ENCODE assay signal across 14 cellular contexts in genomic region chr1:204723131-204723787, GRCh38. TPM values are rescaled to one million over a fixed set of nuclear protein-coding genes. Genes with fewer than 3 reads are reported as not detected.
DNase-seq lines count a peak whose midpoint lies in the region; ATAC-seq and TF ChIP-seq lines count a peak whose summit lies in the region.
"Had no signal": no experiment of that assay in that cellular context is flagged by ENCODE, and none has a peak within 500 bp of the region (broad histone marks: within the 10 kb centered on the region; RNA-seq: fewer than 3 reads in every experiment).

No MANE protein-coding gene starts in this region.

- no peaks in the 10 kb centered on the region for H3F3A ChIP-seq in GM23248 (ENCODE audit: insufficient read depth)
- no peaks in the 10 kb centered on the region for H3F3A ChIP-seq in PC-3 (ENCODE audit: low read length, unreplicated experiment)

- TF ChIP-seq CTCF in PC-3 (conservative IDR thresholded peaks at IDR 0.05; ENCODE audit: low read depth, low read length): no peak

- H3K79me2 ChIP-seq in GM23248 (ENCODE audit: insufficient read depth) (no peaks in the 10 kb centered on the region), PC-3 (ENCODE audit: low read length) (no peaks in the 10 kb centered on the region)

- H3K4me2 ChIP-seq in GM23248 (ENCODE audit: unreplicated experiment) (no peak overlapping the region), PC-3 (ENCODE audit: low read length) (no peak overlapping the region)

- in situ Hi-C loops in GM23248 (cut with MboI): no loop called here

- H3K4me1 ChIP-seq in GM23248 (ENCODE audit: insufficient read depth) (no peaks in the 10 kb centered on the region), PC-3 (ENCODE audit: insufficient read depth, low read length) (peaks cover 36% of the 10 kb centered on the region)

- H3K4me3 ChIP-seq in GM23248 (no peak overlapping the region), PC-3 (ENCODE audit: low read length) (no peak overlapping the region)
- H3K4me3 ChIP-seq: cardiac muscle cell had no signal

- POLR2A ChIA-PET in PC-3 (lab: Charles Lee; ENCODE audit: unreplicated experiment): no interaction called here

- H3K9me3 ChIP-seq in GM23248 (ENCODE audit: low read depth) (no peaks in the 10 kb centered on the region), PC-3 (ENCODE audit: low read length) (no peaks in the 10 kb centered on the region)
- H3K9me3 ChIP-seq: Caco-2 had no signal

- peak; percentile 15 for DNase-seq in D341Med (ENCODE audit: low spot score)
- peak; percentile 20 for DNase-seq in GM23248
- DNase-seq in PC-3: peak; percentile 44
- no peak for DNase-seq in left lobe of liver (ENCODE audit: low spot score)
- no peak for DNase-seq in NCI-H526 (lab: John Stamatoyannopoulos, UW)
- DNase-seq: activated T-cell treated with anti-CD3 and anti-CD28 coated beads for 4 hours; stimulated activated CD4-positive, alpha-beta T cell treated with anti-CD3 and anti-CD28 coated beads, Interleukin-2, amount 100 ng/mL, for 48 hours; T-helper 9 cell had no signal

- no peaks in the 10 kb centered on the region for H3K36me3 ChIP-seq in GM23248 (ENCODE audit: low read depth)
- no peaks in the 10 kb centered on the region for H3K36me3 ChIP-seq in PC-3 (ENCODE audit: low read depth, low read length)
- H3K36me3 ChIP-seq: cardiac muscle cell had no signal

- WGBS in GM23248 (ENCODE audit: low coverage in 1 of 2, low lambda C conversion rate in 2 of 2, missing lambda C conversion rate in 2 of 2), 2 experiments: 52 to 54% methylated on average over 8 of the region's 8 CpGs

- ATAC-seq in PC-3 (no peak), left lobe of liver (peak; percentile 14), HG03159 (IDR thresholded peaks at IDR 0.05; ENCODE audit: unreplicated experiment) (no peak), HG02970 (IDR thresholded peaks at IDR 0.05; ENCODE audit: low FRiP score, unreplicated experiment) (no peak), GM21447 (IDR thresholded peaks at IDR 0.05; ENCODE audit: unreplicated experiment) (no peak)

- CTCF ChIA-PET in PC-3 (lab: Charles Lee): no interaction called here

- H4K20me1 ChIP-seq in GM23248 (ENCODE audit: insufficient read depth) (no peaks in the 10 kb centered on the region), PC-3 (ENCODE audit: low read length) (no peaks in the 10 kb centered on the region)

- no peak overlapping the region for H3K9ac ChIP-seq in GM23248
- H3K9ac ChIP-seq in PC-3 (ENCODE audit: low read length): no peak overlapping the region

- peaks cover 30% of the 10 kb centered on the region for H3K27me3 ChIP-seq in GM23248 (replicated peaks; ENCODE audit: insufficient read depth)
- no peaks in the 10 kb centered on the region for H3K27me3 ChIP-seq in PC-3 (ENCODE audit: low read length)

- H3K27ac ChIP-seq in GM23248: no peak overlapping the region
- H3K27ac ChIP-seq in PC-3 (ENCODE audit: low read length): no peak overlapping the region
- H3K27ac ChIP-seq: cardiac muscle cell had no signal

- no peaks in the 10 kb centered on the region for H3K9me2 ChIP-seq in GM23248 (ENCODE audit: insufficient read depth)
- H3K9me2 ChIP-seq in PC-3 (replicated peaks; ENCODE audit: low read length): no peaks in the 10 kb centered on the region

- BruUV-seq in PC-3 (replicated peaks; lab: Mats Ljungman, UMichigan): no TSS peak

- H2AFZ ChIP-seq in GM23248 (no peak overlapping the region), PC-3 (ENCODE audit: low read length) (no peak overlapping the region)

- intact Hi-C loops in PC-3 (cut with micrococcal nuclease): no loop called here

RNA-seq across cellular contexts. Expression of gene LRRN2, which starts 37.7 kb away (rescaled TPM):
- 0.22 TPM in 1 of 2 replicates, not detected in the other for total RNA-seq in GM23248 (2014; rRNA removed; shearing (Covaris generic))
- not detected in 2 replicates for polyA plus RNA-seq in GM23248 (2016; fragmentation: Nextera tagmentation; extraction: Ambion mirVana)
- total RNA-seq in PC-3 (2014; rRNA removed) (5.0 and 9.0 TPM in 2 replicates), left lobe of liver (0.15 TPM)
- total RNA-seq: Caco-2, fibroblast of lung had no signal
- polyA plus RNA-seq: fibroblast of lung had no signal

Comparison
In these comparisons a context has a peak if more than half of its experiments do, and no peak if none do; other contexts are left out.
1. DNase-seq: peak in D341Med (single experiment), GM23248 (single experiment) and PC-3 (single experiment); none in left lobe of liver (single experiment) and NCI-H526 (0 of 2).